Comparison of ENCODE assay signal across 1 cellular context in the genomic region with DNA sequence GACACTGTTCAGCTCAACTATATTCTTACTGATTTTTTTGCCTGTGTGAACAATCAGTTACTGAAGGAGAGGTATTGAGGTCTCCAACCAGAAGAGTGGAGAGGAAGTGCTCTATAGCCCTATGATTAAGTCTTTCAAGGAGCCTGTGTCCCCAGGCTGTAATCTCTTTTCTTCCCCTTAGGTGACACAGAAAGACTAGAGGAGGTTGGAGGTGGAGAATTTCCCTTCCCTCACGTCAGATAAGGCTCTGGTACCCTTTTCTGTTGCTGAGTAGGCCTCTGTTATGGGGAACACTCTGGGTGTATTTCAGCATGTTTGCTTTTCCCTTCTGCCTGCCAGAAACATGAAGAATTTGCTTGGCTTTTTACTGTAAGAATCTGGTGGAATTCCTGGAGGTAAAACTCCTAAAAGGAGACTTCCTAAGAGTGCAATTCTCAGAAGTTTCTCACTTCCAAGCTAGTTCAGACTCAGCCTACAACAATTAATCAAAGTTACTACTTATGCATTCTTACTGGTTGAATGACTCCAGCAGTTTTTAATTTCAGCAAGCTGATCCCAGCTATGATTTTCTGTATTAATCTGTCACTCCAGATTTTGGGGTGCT.
TF ChIP-seq lines count a peak whose summit lies in the region.

No MANE protein-coding gene starts in this region.

TF ChIP-seq in GM23338, 12 proteins besides CTCF, POLR2A, EP300 and RAD21 (continued from another document):
- TF ChIP-seq, protein P1, sequence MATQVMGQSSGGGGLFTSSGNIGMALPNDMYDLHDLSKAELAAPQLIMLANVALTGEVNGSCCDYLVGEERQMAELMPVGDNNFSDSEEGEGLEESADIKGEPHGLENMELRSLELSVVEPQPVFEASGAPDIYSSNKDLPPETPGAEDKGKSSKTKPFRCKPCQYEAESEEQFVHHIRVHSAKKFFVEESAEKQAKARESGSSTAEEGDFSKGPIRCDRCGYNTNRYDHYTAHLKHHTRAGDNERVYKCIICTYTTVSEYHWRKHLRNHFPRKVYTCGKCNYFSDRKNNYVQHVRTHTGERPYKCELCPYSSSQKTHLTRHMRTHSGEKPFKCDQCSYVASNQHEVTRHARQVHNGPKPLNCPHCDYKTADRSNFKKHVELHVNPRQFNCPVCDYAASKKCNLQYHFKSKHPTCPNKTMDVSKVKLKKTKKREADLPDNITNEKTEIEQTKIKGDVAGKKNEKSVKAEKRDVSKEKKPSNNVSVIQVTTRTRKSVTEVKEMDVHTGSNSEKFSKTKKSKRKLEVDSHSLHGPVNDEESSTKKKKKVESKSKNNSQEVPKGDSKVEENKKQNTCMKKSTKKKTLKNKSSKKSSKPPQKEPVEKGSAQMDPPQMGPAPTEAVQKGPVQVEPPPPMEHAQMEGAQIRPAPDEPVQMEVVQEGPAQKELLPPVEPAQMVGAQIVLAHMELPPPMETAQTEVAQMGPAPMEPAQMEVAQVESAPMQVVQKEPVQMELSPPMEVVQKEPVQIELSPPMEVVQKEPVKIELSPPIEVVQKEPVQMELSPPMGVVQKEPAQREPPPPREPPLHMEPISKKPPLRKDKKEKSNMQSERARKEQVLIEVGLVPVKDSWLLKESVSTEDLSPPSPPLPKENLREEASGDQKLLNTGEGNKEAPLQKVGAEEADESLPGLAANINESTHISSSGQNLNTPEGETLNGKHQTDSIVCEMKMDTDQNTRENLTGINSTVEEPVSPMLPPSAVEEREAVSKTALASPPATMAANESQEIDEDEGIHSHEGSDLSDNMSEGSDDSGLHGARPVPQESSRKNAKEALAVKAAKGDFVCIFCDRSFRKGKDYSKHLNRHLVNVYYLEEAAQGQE (IDR thresholded peaks at IDR 0.05; ENCODE audit: unreplicated experiment): no peak
- no peak for TF ChIP-seq POLR2AphosphoS5 (IDR thresholded peaks at IDR 0.05; ENCODE audit: low read depth)
- no peak for TF ChIP-seq EZH2phosphoT487 (IDR thresholded peaks at IDR 0.05; ENCODE audit: unreplicated experiment)
